Comparison of ENCODE assay signal across 20 cellular contexts in the genomic region with DNA sequence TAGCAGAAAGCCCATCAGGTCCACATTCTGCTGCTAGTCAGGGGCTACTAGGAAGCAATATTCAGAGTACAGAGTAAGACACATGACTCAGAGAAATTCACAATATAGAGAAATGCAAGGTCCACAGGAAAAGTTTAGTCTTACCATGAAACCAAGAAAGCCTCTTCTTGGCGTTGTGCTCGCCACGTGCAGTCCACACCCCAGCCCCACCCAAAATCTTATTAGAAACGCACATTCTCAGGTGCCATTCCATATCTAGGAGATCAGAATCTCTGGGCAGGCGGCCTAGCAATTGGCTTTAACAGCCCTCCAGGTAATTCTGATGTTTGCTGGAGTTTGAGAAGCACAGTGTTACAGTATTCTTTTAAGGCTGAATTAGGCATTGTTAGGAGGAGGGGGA. TPM values are rescaled to one million over a fixed set of nuclear protein-coding genes. Genes with fewer than 3 reads are reported as not detected.
A peak's percentile ranks its signal among the peaks of the same experiment; 100 is the strongest.
DNase-seq lines count a peak whose midpoint lies in the region; ATAC-seq and TF ChIP-seq lines count a peak whose summit lies in the region.
"Had no signal": no experiment of that assay in that cellular context is flagged by ENCODE, and none has a peak within 500 bp of the region (broad histone marks: within the 10 kb centered on the region; RNA-seq: fewer than 3 reads in every experiment).

No MANE protein-coding gene starts in this region.

- H3K27me3 ChIP-seq in lower lobe of right lung (ENCODE audit: low read depth) (no peaks in the 10 kb centered on the region), upper lobe of right lung (no peaks in the 10 kb centered on the region)

- no peaks in the 10 kb centered on the region for H3K36me3 ChIP-seq in lower lobe of right lung
- no peaks in the 10 kb centered on the region for H3K36me3 ChIP-seq in upper lobe of right lung

- TF ChIP-seq CTCF in lower lobe of right lung (IDR thresholded peaks at IDR 0.05) (no peak), upper lobe of right lung (IDR thresholded peaks at IDR 0.05) (no peak)

- H3K9me3 Mint-ChIP-seq in activated naive CD4-positive, alpha-beta T cell treated with anti-CD3 and anti-CD28 coated beads, Interleukin-2, amount 50 U/mL, for 24 hours: no peaks in the 10 kb centered on the region
- H3K9me3 Mint-ChIP-seq: CD4-positive, alpha-beta T cell; GM23338; HFFc6 had no signal

- no peak overlapping the region for H3K4me3 Mint-ChIP-seq in activated naive CD4-positive, alpha-beta T cell treated with anti-CD3 and anti-CD28 coated beads, Interleukin-2, amount 50 U/mL, for 24 hours
- H3K4me3 Mint-ChIP-seq: CD4-positive, alpha-beta T cell; GM23338; HFFc6 had no signal

- H3K27ac Mint-ChIP-seq in activated naive CD4-positive, alpha-beta T cell treated with anti-CD3 and anti-CD28 coated beads, Interleukin-2, amount 50 U/mL, for 24 hours: peak overlapping the region; percentile 41
- H3K27ac Mint-ChIP-seq: CD4-positive, alpha-beta T cell; GM23338; HFFc6 had no signal

- ATAC-seq in esophagus mucosa (peak; percentile 56), lower lobe of right lung (peak; percentile 37 to 51), upper lobe of right lung (peak; percentile 55), HG02588 (IDR thresholded peaks at IDR 0.05; ENCODE audit: unreplicated experiment) (no peak)
- ATAC-seq: A549, GM23338, HCT116 had no signal

- intact Hi-C loops in lower lobe of right lung (cut with DNase I): no loop called here
- intact Hi-C loops in upper lobe of right lung (cut with DNase I): no loop called here
- intact Hi-C loops in posterior vena cava (cut with DNase I): no loop called here

- no peaks in the 10 kb centered on the region for H3K4me1 Mint-ChIP-seq in activated naive CD4-positive, alpha-beta T cell treated with anti-CD3 and anti-CD28 coated beads, Interleukin-2, amount 50 U/mL, for 24 hours
- H3K4me1 Mint-ChIP-seq: GM23338 had no signal

- H3K36me3 Mint-ChIP-seq in activated naive CD4-positive, alpha-beta T cell treated with anti-CD3 and anti-CD28 coated beads, Interleukin-2, amount 50 U/mL, for 24 hours: no peaks in the 10 kb centered on the region

- peaks cover 21% of the 10 kb centered on the region for H3K4me1 ChIP-seq in lower lobe of right lung
- H3K4me1 ChIP-seq in upper lobe of right lung: peaks cover 14% of the 10 kb centered on the region
- H3K4me1 ChIP-seq: A549, Caco-2 had no signal

- no peaks in the 10 kb centered on the region for H3K9me3 ChIP-seq in lower lobe of right lung
- no peaks in the 10 kb centered on the region for H3K9me3 ChIP-seq in upper lobe of right lung
- H3K9me3 ChIP-seq: Caco-2 had no signal

- H3K4me3 ChIP-seq in lower lobe of right lung: no peak overlapping the region
- H3K4me3 ChIP-seq in upper lobe of right lung: no peak overlapping the region
- H3K4me3 ChIP-seq: A549, GM23338 had no signal

- DNase-seq in activated naive CD4-positive, alpha-beta T cell (lab: John Stamatoyannopoulos, UW): no peak
- DNase-seq in lower lobe of right lung: no peak
- DNase-seq in upper lobe of right lung: no peak
- DNase-seq in DMS53 treated with DMSO at 0.1 percent for 48 hours (lab: John Stamatoyannopoulos, UW; ENCODE audit: unreplicated experiment): no peak
- DNase-seq in posterior vena cava (ENCODE audit: low spot score): no peak
- DNase-seq: AML-193; Caco-2; CD4-positive, alpha-beta T cell; DMS79; GF-D8; H7; HFFc6 had no signal

- H3K27ac ChIP-seq in lower lobe of right lung: peak overlapping the region; percentile 25
- H3K27ac ChIP-seq in upper lobe of right lung: no peak overlapping the region
- H3K27ac ChIP-seq: 22Rv1, A549, C4-2B had no signal

- H3K27me3 Mint-ChIP-seq in activated naive CD4-positive, alpha-beta T cell treated with anti-CD3 and anti-CD28 coated beads, Interleukin-2, amount 50 U/mL, for 24 hours: no peaks in the 10 kb centered on the region

RNA-seq across cellular contexts. Expression of gene SAR1A, which starts 15.8 kb away (rescaled TPM):
- total RNA-seq in esophagus mucosa (67.6 TPM), lower lobe of right lung (114 TPM), upper lobe of right lung (150 TPM), posterior vena cava (100 to 1,000 TPM; 123 to 129 TPM)

RNA-seq across cellular contexts. Expression of gene TYSND1, which starts 39.6 kb away (rescaled TPM):
- 16.0 TPM for total RNA-seq in esophagus mucosa
- 13.4 TPM for total RNA-seq in lower lobe of right lung
- 12.5 TPM for total RNA-seq in upper lobe of right lung
- total RNA-seq in posterior vena cava: 1 to 10 TPM; 5.3 to 6.3 TPM

RNA-seq across cellular contexts. Expression of gene PPA1, which starts 47.1 kb away (rescaled TPM):
- total RNA-seq in esophagus mucosa: 158 TPM
- total RNA-seq in lower lobe of right lung: 163 TPM
- total RNA-seq in upper lobe of right lung: 175 TPM
- 10 to 100 TPM; 76.3 to 98.4 TPM for total RNA-seq in posterior vena cava

RNA-seq across cellular contexts. Expression of gene AIFM2, which starts 53.5 kb away (rescaled TPM):
- 3.7 TPM for total RNA-seq in esophagus mucosa
- 9.7 TPM for total RNA-seq in lower lobe of right lung
- total RNA-seq in upper lobe of right lung: 15.4 TPM
- 10 to 100 TPM in 1 of 2 donors, 1 to 10 TPM in 1; 9.6 to 12.6 TPM for total RNA-seq in posterior vena cava
